ENCODE assay signal across 22 cellular contexts in genomic region chr6:126909493-126909892, GRCh38.
"Had no signal": no experiment of that assay in that cellular context is flagged by ENCODE, and none has a peak within 500 bp of the region (broad histone marks: within the 10 kb centered on the region; RNA-seq: fewer than 3 reads in every experiment).

No MANE protein-coding gene starts in this region.

- H3K4me3 ChIP-seq: SK-N-MC had no signal

- ATAC-seq: activated T-helper 17 cell treated with anti-CD3 and anti-CD28 coated beads, Interleukin-2, amount 50 U/mL, for 72 hours; Panc1; Right ventricle myocardium inferior had no signal

- H3K27ac ChIP-seq: SK-N-MC, VCaP had no signal

- DNase-seq: activated CD4-positive, alpha-beta memory T cell treated with anti-CD3 and anti-CD28 coated beads for 36 hours; activated CD4-positive, alpha-beta T cell treated with anti-CD3 and anti-CD28 coated beads, Interleukin-2, amount 10 ng/mL, durations not matched to agents 7 days and 5 days; activated CD4-positive, CD25-positive, alpha-beta regulatory T cell; activated CD8-positive, alpha-beta memory T cell treated with anti-CD3 and anti-CD28 coated beads for 24 hours; activated gamma-delta T cell; activated naive CD4-positive, alpha-beta T cell treated with anti-CD3 and anti-CD28 coated beads for 36 hours; activated T-cell treated with anti-CD3 and anti-CD28 coated beads, Interleukin-2, amount 50 U/mL, for 48 hours; amygdala; NCI-H1092; NCI-H1417; NCI-H2029; NCI-H2107; NCI-H2171 treated with DMSO at 0.1 percent for 48 hours; NCI-H226; OCI-M1; RPMI8226; T-helper 1 cell had no signal
